ENCODE assay signal across 15 cellular contexts in the genomic region with DNA sequence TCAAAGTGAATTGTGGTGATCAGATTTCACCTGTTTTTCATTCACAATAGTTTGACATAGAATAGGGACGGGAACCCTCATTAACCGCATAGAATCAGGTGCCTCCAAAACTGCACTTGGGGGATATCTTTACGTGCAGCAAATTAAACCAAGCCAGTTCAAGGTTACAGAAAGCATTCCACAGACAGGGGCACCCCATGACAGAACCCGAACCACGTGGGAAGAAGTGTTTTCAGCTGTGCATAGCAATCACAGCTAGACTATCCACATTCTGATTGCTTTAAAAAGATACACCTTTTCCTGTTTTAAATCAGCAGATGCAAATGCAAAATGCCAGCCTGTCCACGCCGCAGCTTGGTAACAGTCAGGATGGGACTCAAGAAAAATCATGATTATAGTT.
DNase-seq lines count a peak whose midpoint lies in the region; ATAC-seq and TF ChIP-seq lines count a peak whose summit lies in the region.
"Had no signal": no experiment of that assay in that cellular context is flagged by ENCODE, and none has a peak within 500 bp of the region (broad histone marks: within the 10 kb centered on the region; RNA-seq: fewer than 3 reads in every experiment).

No MANE protein-coding gene starts in this region.

- H3K4me2 ChIP-seq in PC-3 (ENCODE audit: low read length) (no peak overlapping the region), neuronal stem cell (ENCODE audit: insufficient read depth, low read length, poor library complexity, severe bottlenecking) (no peak overlapping the region)

- H4K91ac ChIP-seq in neuronal stem cell (ENCODE audit: low read depth, low read length, poor library complexity): no peak overlapping the region

- H3K27ac Mint-ChIP-seq in CD14-positive monocyte: peak overlapping the region in 6 of 7 donors; percentile 87 to 97 (median 95)
- H3K27ac Mint-ChIP-seq: CD4-positive, alpha-beta memory T cell had no signal

- no TSS peak for BruUV-seq in PC-3 (replicated peaks; lab: Mats Ljungman, UMichigan)

- H4K20me1 ChIP-seq in PC-3 (ENCODE audit: low read length): no peaks in the 10 kb centered on the region

- H2BK120ac ChIP-seq in neuronal stem cell (ENCODE audit: low read depth, low read length): no peak overlapping the region

- CTCF ChIA-PET in PC-3 (lab: Charles Lee): no interaction called here

- H3K18ac ChIP-seq in neuronal stem cell (ENCODE audit: low read length): no peak overlapping the region

- peaks cover 0 to 2% of the 10 kb centered on the region in 2 donors for H3K36me3 Mint-ChIP-seq in CD14-positive monocyte
- H3K36me3 Mint-ChIP-seq: CD4-positive, alpha-beta memory T cell had no signal

- H3K27me3 Mint-ChIP-seq in CD14-positive monocyte (ENCODE audit: low read depth in 3 of 3): peaks cover 0 to 3% (median 0%) of the 10 kb centered on the region in 3 donors

- intact Hi-C loops in CD14-positive monocyte (cut with micrococcal nuclease) (loop anchor here in 1 of 2 donors (2.0 kb wide), 1 partner anchor 21 kb away; no protein-coding TSS in a partner anchor), PC-3 (cut with micrococcal nuclease) (no loop called here)

- H3K14ac ChIP-seq in neuronal stem cell (ENCODE audit: low read length): no peak overlapping the region

- no peak overlapping the region for H3K23ac ChIP-seq in neuronal stem cell (ENCODE audit: low read depth, low read length, poor library complexity)

- H3K27ac ChIP-seq in PC-3 (ENCODE audit: low read length): no peak overlapping the region
- no peak overlapping the region for H3K27ac ChIP-seq in neuronal stem cell (replicated peaks; ENCODE audit: low read length)
- H3K27ac ChIP-seq in substantia nigra (ENCODE audit: low read depth, low read length, poor library complexity, severe bottlenecking): no peak overlapping the region

- no peaks in the 10 kb centered on the region for H3K36me3 ChIP-seq in PC-3 (ENCODE audit: low read depth, low read length)
- no peaks in the 10 kb centered on the region for H3K36me3 ChIP-seq in neuronal stem cell (replicated peaks in 1 of 2; ENCODE audit: control insufficient read depth in 2 of 2, insufficient read depth in 2 of 2, low read length in 2 of 2)

- no peaks in the 10 kb centered on the region for H3K79me1 ChIP-seq in neuronal stem cell (ENCODE audit: low read depth, low read length)

- H3K9me3 Mint-ChIP-seq in CD14-positive monocyte: peaks cover 0 to 3% (median 0%) of the 10 kb centered on the region in 7 donors
- H3K9me3 Mint-ChIP-seq: CD4-positive, alpha-beta memory T cell had no signal

- no peak overlapping the region for H3K4ac ChIP-seq in neuronal stem cell (ENCODE audit: low read length)

- no CpG with 5 or more reads among the region's 7 CpGs for WGBS in neuronal stem cell (ENCODE audit: extremely low coverage in 2 of 2, insufficient read length in 2 of 2, insufficient replicate concordance in 1 of 2), 2 donors

- no peak overlapping the region for H4K8ac ChIP-seq in neuronal stem cell (ENCODE audit: low read depth, low read length)

- H3K9ac ChIP-seq in PC-3 (ENCODE audit: low read length): no peak overlapping the region
- H3K9ac ChIP-seq in neuronal stem cell (ENCODE audit: low read depth, low read length, poor library complexity): no peak overlapping the region

- peaks cover 9% of the 10 kb centered on the region for H3K4me1 ChIP-seq in PC-3 (ENCODE audit: insufficient read depth, low read length)
- H3K4me1 ChIP-seq in neuronal stem cell (ENCODE audit: control insufficient read depth in 2 of 2, insufficient read depth in 1 of 2, low read depth in 1 of 2, low read length in 2 of 2): peaks cover 0 to 20% of the 10 kb centered on the region in 2 donors

- no peak overlapping the region for H3K4me3 Mint-ChIP-seq in CD14-positive monocyte
- H3K4me3 Mint-ChIP-seq: CD4-positive, alpha-beta memory T cell; H9 had no signal

- no peaks in the 10 kb centered on the region for H3F3A ChIP-seq in PC-3 (ENCODE audit: low read length, unreplicated experiment)

- ATAC-seq in PC-3: no peak

- TF ChIP-seq CTCF in CD14-positive monocyte (IDR thresholded peaks at IDR 0.05) (no peak), PC-3 (conservative IDR thresholded peaks at IDR 0.05; ENCODE audit: low read depth, low read length) (no peak)

- H3K4me1 Mint-ChIP-seq in CD14-positive monocyte: peaks cover 50% of the 10 kb centered on the region

- POLR2A ChIA-PET in PC-3 (lab: Charles Lee; ENCODE audit: unreplicated experiment): interaction anchor here (0.6 kb wide), 1 partner anchor 58 kb away, joined by 3 read pairs; no protein-coding TSS in a partner anchor

- H2BK15ac ChIP-seq in neuronal stem cell (ENCODE audit: low read length): no peak overlapping the region

- H3K27me3 ChIP-seq in PC-3 (ENCODE audit: low read length) (no peaks in the 10 kb centered on the region), neuronal stem cell (ENCODE audit: control insufficient read depth in 3 of 3, insufficient read depth in 3 of 3, low read depth in 1 of 3, low read length in 3 of 3) (no peaks in the 10 kb centered on the region)

- H2BK12ac ChIP-seq in neuronal stem cell (ENCODE audit: low read length): no peak overlapping the region

- no peaks in the 10 kb centered on the region for H3K79me2 ChIP-seq in PC-3 (ENCODE audit: low read length)

- no peaks in the 10 kb centered on the region for H3K9me2 ChIP-seq in PC-3 (replicated peaks; ENCODE audit: low read length)

- H2AK5ac ChIP-seq in neuronal stem cell (ENCODE audit: low read depth, low read length): no peak overlapping the region

- no peak for DNase-seq in CD14-positive monocyte (ENCODE audit: low spot score)
- peak; percentile 54 for DNase-seq in LHCN-M2 (ENCODE audit: low read depth)
- DNase-seq in PC-3: no peak
- no peak for DNase-seq in neuronal stem cell (ENCODE audit: low spot score)
- no peak for DNase-seq in mesenteric fat pad (ENCODE audit: low spot score)
- DNase-seq in COR-L47 (lab: John Stamatoyannopoulos, UW): no peak
- no peak for DNase-seq in substantia nigra (lab: John Stamatoyannopoulos, UW)
- DNase-seq: AML-193; CD4-positive, alpha-beta memory T cell; H9; Karpas-422; NCI-H1436 treated with DMSO at 0.1 percent for 48 hours; NCI-H2107; NCI-H748 treated with DMSO at 0.1 percent for 48 hours; SHP77 treated with DMSO at 0.1 percent for 48 hours had no signal

- no peak overlapping the region for H2BK5ac ChIP-seq in neuronal stem cell (ENCODE audit: low read length)

- H2AFZ ChIP-seq in PC-3 (ENCODE audit: low read length) (peak overlapping the region; percentile 7; the same call in 1 of the 2 replicates), neuronal stem cell (ENCODE audit: low read length) (peak overlapping the region; percentile 4)

- H3K4me3 ChIP-seq in PC-3 (ENCODE audit: low read length): no peak overlapping the region
- H3K4me3 ChIP-seq in neuronal stem cell (ENCODE audit: low read length in 2 of 2): no peak overlapping the region

- H3K9me3 ChIP-seq in PC-3 (ENCODE audit: low read length): no peaks in the 10 kb centered on the region
- peaks cover under 1 to 1% of the 10 kb centered on the region in 2 donors for H3K9me3 ChIP-seq in neuronal stem cell (replicated peaks in 1 of 2; ENCODE audit: control insufficient read depth in 2 of 2, insufficient read depth in 1 of 2, low read depth in 1 of 2, low read length in 2 of 2)
